ENCODE assay signal across 26 cellular contexts in the genomic region with DNA sequence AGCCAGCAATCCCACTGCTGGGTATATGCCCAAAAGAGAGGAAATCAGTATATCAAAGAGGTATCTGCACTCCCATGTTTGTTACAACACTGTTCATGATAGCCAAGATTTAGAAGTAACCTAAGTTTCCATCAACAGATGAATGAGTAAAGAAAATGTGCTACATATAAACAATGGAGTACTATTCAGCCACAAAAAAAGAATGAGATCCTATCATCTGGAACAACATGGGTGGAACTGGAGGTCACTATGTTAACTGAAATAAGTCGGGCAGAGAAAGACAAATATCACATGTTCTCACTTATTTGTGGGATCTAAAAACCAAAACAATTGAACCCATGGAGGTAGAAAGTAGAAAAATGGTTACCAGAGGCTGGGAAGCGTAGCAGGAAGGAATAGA.
DNase-seq lines count a peak whose midpoint lies in the region; ATAC-seq, FAIRE-seq and TF ChIP-seq lines count a peak whose summit lies in the region.
"Had no signal": no experiment of that assay in that cellular context is flagged by ENCODE, and none has a peak within 500 bp of the region (broad histone marks: within the 10 kb centered on the region; RNA-seq: fewer than 3 reads in every experiment).

No MANE protein-coding gene starts in this region.

- no peak overlapping the region for H3K4me3 Mint-ChIP-seq in nephron progenitor cell
- H3K4me3 Mint-ChIP-seq: CD14-positive monocyte; CD4-positive, alpha-beta memory T cell; CD4-positive, CD25-positive, alpha-beta regulatory T cell; CD8-positive, alpha-beta memory T cell had no signal

- H3K9ac ChIP-seq in K562 (ENCODE audit: insufficient read depth in 1 of 2, low read depth in 2 of 2, low read length in 2 of 2), result no peak overlapping the region
- H3K9ac ChIP-seq: BLaER1 had no signal

- no peak for TF ChIP-seq EP300 in A549 (IDR thresholded peaks at IDR 0.05)
- no peak for TF ChIP-seq EP300 in K562 (IDR thresholded peaks at IDR 0.05; ENCODE audit: low read length)

- TF ChIP-seq POLR2A in A549 (IDR thresholded peaks at IDR 0.05; ENCODE audit: low read length) (no peak), K562 (conservative IDR thresholded peaks at IDR 0.05) (no peak)

- H3K9me3 ChIP-seq in A549, result no peaks in the 10 kb centered on the region
- no peaks in the 10 kb centered on the region for H3K9me3 ChIP-seq in K562 (replicated peaks; ENCODE audit: control insufficient read depth, insufficient read depth, low read depth, low read length)
- H3K9me3 ChIP-seq: BE2C, BLaER1 had no signal

- H3K9me3 Mint-ChIP-seq in nephron progenitor cell, result no peaks in the 10 kb centered on the region
- H3K9me3 Mint-ChIP-seq: CD14-positive monocyte; CD8-positive, alpha-beta memory T cell had no signal

- no peak for FAIRE-seq in A549 (lab: Jason Lieb, UNC)
- no peak for FAIRE-seq in K562 (lab: Jason Lieb, UNC)
- FAIRE-seq: GM12878, GM12892, GM18507 had no signal

- in situ Hi-C loops in K562 (cut with MboI), result loop anchor here (25.0 kb wide), 1 partner anchor 203 kb away; no protein-coding TSS in a partner anchor

- H3K36me3 Mint-ChIP-seq in nephron progenitor cell (ENCODE audit: low read depth), result peaks cover 19% of the 10 kb centered on the region
- H3K36me3 Mint-ChIP-seq: CD14-positive monocyte had no signal

- H4K20me1 ChIP-seq in K562 (replicated peaks; ENCODE audit: control insufficient read depth, insufficient read depth, low read length), result no peaks in the 10 kb centered on the region

- DNase-seq in A549 (ENCODE audit: low read depth in 1 of 2, low spot score in 1 of 2), result no peak
- DNase-seq in K562 (ENCODE audit: extremely low read depth in 1 of 4, low spot score in 3 of 4), result no peak
- no peak for DNase-seq in nephron progenitor cell
- no peak for DNase-seq in RPMI8226
- no peak for DNase-seq in NCI-H345 (lab: John Stamatoyannopoulos, UW)
- DNase-seq in hypothalamus (lab: John Stamatoyannopoulos, UW), result no peak
- DNase-seq: ACHN; BE2C; C1 segment of cervical spinal cord; CD4-positive, alpha-beta memory T cell; CD4-positive, CD25-positive, alpha-beta regulatory T cell; CD8-positive, alpha-beta memory T cell; COR-L47; DMS 273 treated with DMSO at 0.1 percent for 48 hours; DMS153; DMS53; DMS79; DND-41; EL; GDM1 had no signal

- peaks cover 5% of the 10 kb centered on the region for H3K4me1 Mint-ChIP-seq in nephron progenitor cell

- H3K27me3 ChIP-seq in K562 (ENCODE audit: control insufficient read depth in 2 of 2, insufficient read depth in 2 of 2, low read length in 2 of 2), result no peaks in the 10 kb centered on the region
- H3K27me3 ChIP-seq: BE2C, BLaER1 had no signal

- no peaks in the 10 kb centered on the region for H3K79me2 ChIP-seq in K562 (ENCODE audit: control insufficient read depth, insufficient read depth, low read length)

- H3K27me3 Mint-ChIP-seq in nephron progenitor cell (ENCODE audit: low read depth, poor library complexity), result no peaks in the 10 kb centered on the region
- H3K27me3 Mint-ChIP-seq: CD4-positive, alpha-beta memory T cell; CD4-positive, CD25-positive, alpha-beta regulatory T cell; CD8-positive, alpha-beta memory T cell had no signal

- H3K4me2 ChIP-seq in A549, result no peak overlapping the region
- no peak overlapping the region for H3K4me2 ChIP-seq in K562 (ENCODE audit: insufficient read depth, low read length)
- H3K4me2 ChIP-seq: BLaER1 had no signal

- no peaks in the 10 kb centered on the region for H3K9me1 ChIP-seq in K562 (ENCODE audit: control insufficient read depth, insufficient read depth, low read length)

- POLR2A ChIA-PET in A549 (lab: Yijun Ruan, JAX) (no interaction called here), K562 (lab: Yijun Ruan, JAX) (no interaction called here)

- no peak overlapping the region for H3K4me3 ChIP-seq in A549
- H3K4me3 ChIP-seq in K562, result no peak overlapping the region
- H3K4me3 ChIP-seq: BLaER1, GM12878 had no signal

- no peaks in the 10 kb centered on the region for H3K36me3 ChIP-seq in K562 (ENCODE audit: control insufficient read depth, insufficient read depth, low read length)
- H3K36me3 ChIP-seq: BE2C had no signal

- intact Hi-C loops in K562 (cut with micrococcal nuclease), result loop anchor here (5.0 kb wide), 1 partner anchor 108 kb away; the partner anchor contains the start of gene TBC1D5

- TF ChIP-seq CTCF in A549 (IDR thresholded peaks at IDR 0.05), result no peak
- TF ChIP-seq CTCF in K562 (IDR thresholded peaks at IDR 0.05 in 2 of 3, conservative IDR thresholded peaks at IDR 0.05 in 1 of 3; ENCODE audit: insufficient read depth in 2 of 3, low read depth in 1 of 3, low read length in 3 of 3), result no peak
- TF ChIP-seq CTCF in nephron progenitor cell (IDR thresholded peaks at IDR 0.05), result no peak

- WGBS in A549 (ENCODE audit: missing lambda C conversion rate), result 88% methylated on average over 2 of the region's 2 CpGs
- WGBS in K562 (ENCODE audit: insufficient coverage, low coverage, missing lambda C conversion rate), result 57% methylated on average over 2 of the region's 2 CpGs

- H3K27ac ChIP-seq in A549 (peak overlapping the region; percentile 18 to 49; a peak in 4 of 6 replicates), K562 (ENCODE audit: extremely low read depth, low read depth, low read length) (no peak overlapping the region)
- H3K27ac ChIP-seq: 22Rv1, BLaER1 had no signal

- H3K4me1 ChIP-seq in A549 (peaks cover 64% of the 10 kb centered on the region), K562 (replicated peaks in 1 of 2; ENCODE audit: control insufficient read depth in 2 of 2, insufficient read depth in 2 of 2, low read length in 2 of 2) (peaks cover 3 to 10% of the 10 kb centered on the region in 2 experiments; a peak in 4 of 5 replicates)
- H3K4me1 ChIP-seq: BE2C, BLaER1 had no signal

- TF ChIP-seq RAD21 in A549 (conservative IDR thresholded peaks at IDR 0.05 in 1 of 2, IDR thresholded peaks at IDR 0.05 in 1 of 2) (no peak), K562 (CRISPR knock-in tag; conservative IDR thresholded peaks at IDR 0.05 in 1 of 2, IDR thresholded peaks at IDR 0.05 in 1 of 2) (no peak)

- ATAC-seq in A549, result no peak
- ATAC-seq in K562, result no peak
- ATAC-seq: GM12878 had no signal

- peak overlapping the region; percentile 12 for H3K27ac Mint-ChIP-seq in nephron progenitor cell
- H3K27ac Mint-ChIP-seq: CD4-positive, alpha-beta memory T cell; CD8-positive, alpha-beta memory T cell had no signal

- BruUV-seq in K562 (replicated peaks; lab: Mats Ljungman, UMichigan), result no TSS peak

- no peak overlapping the region for H2AFZ ChIP-seq in K562 (ENCODE audit: low read depth, low read length)

- CTCF ChIA-PET in A549 (lab: Yijun Ruan, JAX) (interaction anchor here (1.0 kb wide), 1 partner anchor 11 kb away, joined by 4 read pairs; no protein-coding TSS in a partner anchor), K562 (lab: Yijun Ruan, JAX; ENCODE audit: low intra/inter-chr PET ratio) (no interaction called here)

TF ChIP-seq in A549, 52 proteins besides CTCF, POLR2A, EP300 and RAD21:
- TF ChIP-seq PHF8 (IDR thresholded peaks at IDR 0.05; ENCODE audit: borderline replicate concordance, low read depth) (no peak), KDM1A (IDR thresholded peaks at IDR 0.05; ENCODE audit: low read depth) (peak; percentile 78; the same call in 1 of the 2 replicates)

TF ChIP-seq in K562, 482 proteins besides CTCF, POLR2A, EP300 and RAD21:
- TF ChIP-seq POLR2AphosphoS2 (IDR thresholded peaks at IDR 0.05; ENCODE audit: low read length) (no peak), TAF15 (IDR thresholded peaks at IDR 0.05; ENCODE audit: low read depth, low read length) (no peak), EHMT2 (IDR thresholded peaks at IDR 0.05) (no peak), CEBPB (tag; IDR thresholded peaks at IDR 0.05) (no peak), RBM25 (IDR thresholded peaks at IDR 0.05; ENCODE audit: low read depth, low read length, severe bottlenecking) (peak; percentile 25), EZH2 (IDR thresholded peaks at IDR 0.05; ENCODE audit: borderline replicate concordance, low read depth, low read length) (no peak), ZNF146 (CRISPR knock-in tag; IDR thresholded peaks at IDR 0.05; ENCODE audit: unreplicated experiment) (peak; percentile 54), ZNF184 (CRISPR knock-in tag; IDR thresholded peaks at IDR 0.05) (no peak), E2F3 (CRISPR knock-in tag; IDR thresholded peaks at IDR 0.05) (no peak), C11orf30 (IDR thresholded peaks at IDR 0.05; ENCODE audit: low read depth) (no peak), ZNF644 (tag; IDR thresholded peaks at IDR 0.05; ENCODE audit: low read depth) (no peak)
TF ChIP-seq in K562: peak in this region for 2.

Comparison
In these comparisons a context has a peak if more than half of its experiments do, and no peak if none do; other contexts are left out.
1. Of the 35 proteins assayed by ChIP-seq in both K562 and A549: peak only in K562: none; only in A549: KDM1A; in both: none; in neither: 34.